ENCODE assay signal across 14 cellular contexts in genomic region chr10:132519382-132520146, GRCh38. TPM values are rescaled to one million over a fixed set of nuclear protein-coding genes. Genes with fewer than 3 reads are reported as not detected.
A peak's percentile ranks its signal among the peaks of the same experiment; 100 is the strongest.
DNase-seq lines count a peak whose midpoint lies in the region; ATAC-seq and TF ChIP-seq lines count a peak whose summit lies in the region.
"Had no signal": no experiment of that assay in that cellular context is flagged by ENCODE, and none has a peak within 500 bp of the region (broad histone marks: within the 10 kb centered on the region; RNA-seq: fewer than 3 reads in every experiment).

No MANE protein-coding gene starts in this region.

- H3K4me1 Mint-ChIP-seq in CD8-positive, alpha-beta T cell (ENCODE audit: low read depth), result peaks cover 2% of the 10 kb centered on the region
- H3K4me1 Mint-ChIP-seq: immature natural killer cell had no signal

- peak overlapping the region; percentile 65 for H3K56ac ChIP-seq in mesendoderm (ENCODE audit: low read length)

- no peaks in the 10 kb centered on the region for H3K36me3 ChIP-seq in HUES64 (ENCODE audit: insufficient read depth, low read length)
- no peaks in the 10 kb centered on the region for H3K36me3 ChIP-seq in esophagus (ENCODE audit: control insufficient read depth in 2 of 2, insufficient read depth in 2 of 2, low read length in 1 of 2)
- H3K36me3 ChIP-seq in mesendoderm (ENCODE audit: control insufficient read depth, insufficient read depth, low read length), result no peaks in the 10 kb centered on the region
- no peaks in the 10 kb centered on the region for H3K36me3 ChIP-seq in thoracic aorta
- no peaks in the 10 kb centered on the region for H3K36me3 ChIP-seq in CD8-positive, alpha-beta T cell (ENCODE audit: insufficient read depth, low read length)
- H3K36me3 ChIP-seq: HAP-1 had no signal

- H2AK5ac ChIP-seq in mesendoderm (ENCODE audit: low read length), result no peak overlapping the region

- no peak overlapping the region for H2BK120ac ChIP-seq in mesendoderm (ENCODE audit: low read depth, low read length)

- H3K79me2 ChIP-seq in mesendoderm (ENCODE audit: control insufficient read depth, insufficient read depth, low read length), result no peaks in the 10 kb centered on the region

- no peak overlapping the region for H3K27ac ChIP-seq in HUES64 (ENCODE audit: low read depth, low read length)
- peak overlapping the region; percentile 77 to 86 for H3K27ac ChIP-seq in esophagus (ENCODE audit: low read depth in 2 of 2, low read length in 1 of 2)
- no peak overlapping the region for H3K27ac ChIP-seq in mesendoderm (ENCODE audit: low read depth, low read length)
- H3K27ac ChIP-seq in thoracic aorta, result peak overlapping the region; percentile 92 to 98
- no peak overlapping the region for H3K27ac ChIP-seq in CD8-positive, alpha-beta T cell (ENCODE audit: low read depth, low read length)

- H3K27ac Mint-ChIP-seq in CD8-positive, alpha-beta T cell, result no peak overlapping the region
- H3K27ac Mint-ChIP-seq: activated T-cell treated with anti-CD3 and anti-CD28 coated beads, Interleukin-2, amount 50 U/mL, for 72 hours; dendritic cell treated with granulocyte-macrophage colony-stimulating factor and Interleukin-4, amounts not matched to agents 40 ng/mL and 50 ng/mL, for 4 days; immature natural killer cell had no signal

- H3K27me3 ChIP-seq in HUES64 (ENCODE audit: insufficient read depth, low read length), result peaks cover 52% of the 10 kb centered on the region
- no peaks in the 10 kb centered on the region for H3K27me3 ChIP-seq in esophagus (ENCODE audit: control insufficient read depth in 1 of 2, insufficient read depth in 2 of 2, low read length in 2 of 2)
- H3K27me3 ChIP-seq in mesendoderm (ENCODE audit: insufficient read depth, low read length, poor library complexity), result no peaks in the 10 kb centered on the region
- H3K27me3 ChIP-seq in thoracic aorta (replicated peaks; ENCODE audit: insufficient read depth), result no peaks in the 10 kb centered on the region
- no peaks in the 10 kb centered on the region for H3K27me3 ChIP-seq in CD8-positive, alpha-beta T cell (ENCODE audit: insufficient read depth, low read length)

- no peak overlapping the region for H3K4me3 Mint-ChIP-seq in CD8-positive, alpha-beta T cell
- H3K4me3 Mint-ChIP-seq: activated T-cell treated with anti-CD3 and anti-CD28 coated beads, Interleukin-2, amount 50 U/mL, for 72 hours; immature natural killer cell had no signal

- peak overlapping the region; percentile 79 for H3K4me2 ChIP-seq in mesendoderm (ENCODE audit: low read length)

- no peaks in the 10 kb centered on the region for H3K79me1 ChIP-seq in mesendoderm (ENCODE audit: low read length)

- no peak overlapping the region for H2BK15ac ChIP-seq in mesendoderm (replicated peaks; ENCODE audit: low read depth)

- H4K8ac ChIP-seq in mesendoderm (ENCODE audit: low read depth, low read length), result no peak overlapping the region

- CTCF ChIA-PET in CD8-positive, alpha-beta T cell (lab: Charles Lee), result no interaction called here

- no peak overlapping the region for H4K5ac ChIP-seq in mesendoderm (ENCODE audit: low read length)

- H2BK5ac ChIP-seq in mesendoderm (ENCODE audit: low read length), result no peak overlapping the region

- peaks cover 5% of the 10 kb centered on the region for H3K27me3 Mint-ChIP-seq in CD8-positive, alpha-beta T cell (ENCODE audit: low read depth)

- H3K9me3 ChIP-seq in HUES64 (ENCODE audit: insufficient read depth, low read depth, low read length), result no peaks in the 10 kb centered on the region
- H3K9me3 ChIP-seq in esophagus (ENCODE audit: control insufficient read depth in 2 of 2, insufficient read depth in 1 of 2, low read depth in 1 of 2, low read length in 1 of 2), result no peaks in the 10 kb centered on the region
- no peaks in the 10 kb centered on the region for H3K9me3 ChIP-seq in thoracic aorta
- no peaks in the 10 kb centered on the region for H3K9me3 ChIP-seq in CD8-positive, alpha-beta T cell (ENCODE audit: low read length)
- H3K9me3 ChIP-seq: HAP-1 had no signal

- H3K4me1 ChIP-seq in HUES64 (ENCODE audit: insufficient read depth, low read length), result peaks cover 25% of the 10 kb centered on the region
- H3K4me1 ChIP-seq in esophagus (ENCODE audit: control insufficient read depth in 2 of 2, insufficient read depth in 2 of 2, low read length in 1 of 2), result peaks cover 27 to 38% of the 10 kb centered on the region in 2 donors
- peaks cover 8% of the 10 kb centered on the region for H3K4me1 ChIP-seq in mesendoderm (ENCODE audit: control insufficient read depth, low read depth, low read length)
- peaks cover 49 to 67% of the 10 kb centered on the region in 2 donors for H3K4me1 ChIP-seq in thoracic aorta (ENCODE audit: control insufficient read depth in 1 of 2, low read depth in 2 of 2)
- H3K4me1 ChIP-seq in CD8-positive, alpha-beta T cell (ENCODE audit: insufficient read depth, low read length), result no peaks in the 10 kb centered on the region

- POLR2A ChIA-PET in CD8-positive, alpha-beta T cell (lab: Charles Lee), result no interaction called here

- no peak overlapping the region for H3K4ac ChIP-seq in mesendoderm (ENCODE audit: low read depth, low read length)

- H3K18ac ChIP-seq in mesendoderm (ENCODE audit: low read length), result no peak overlapping the region

- H3K4me3 ChIP-seq in HUES64 (ENCODE audit: low read length) (peak overlapping the region; percentile 61), esophagus (ENCODE audit: low read depth in 1 of 2, low read length in 2 of 2) (no peak overlapping the region), mesendoderm (ENCODE audit: low read length) (no peak overlapping the region), thoracic aorta (peak overlapping the region; percentile 16)
- no peak overlapping the region for H3K4me3 ChIP-seq in CD8-positive, alpha-beta T cell (ENCODE audit: low read depth, low read length)
- H3K4me3 ChIP-seq: HAP-1 had no signal

- TF ChIP-seq CTCF in thoracic aorta (IDR thresholded peaks at IDR 0.05), result no peak
- no peak for TF ChIP-seq CTCF in CD8-positive, alpha-beta T cell (IDR thresholded peaks at IDR 0.05)

- no peak overlapping the region for H3K9ac ChIP-seq in HUES64 (ENCODE audit: low read depth, low read length)
- H3K9ac ChIP-seq in mesendoderm (ENCODE audit: low read length), result peak overlapping the region; percentile 57

- intact Hi-C loops in CD8-positive, alpha-beta T cell (cut with DNase I, micrococcal nuclease), result no loop called here

- no peaks in the 10 kb centered on the region for H3K9me3 Mint-ChIP-seq in CD8-positive, alpha-beta T cell
- H3K9me3 Mint-ChIP-seq: activated T-cell treated with anti-CD3 and anti-CD28 coated beads, Interleukin-2, amount 50 U/mL, for 72 hours; dendritic cell treated with granulocyte-macrophage colony-stimulating factor and Interleukin-4, amounts not matched to agents 40 ng/mL and 50 ng/mL, for 4 days; immature natural killer cell had no signal

- 71% methylated on average over 29 of the region's 29 CpGs for WGBS in HUES64
- WGBS in esophagus, 2 donors, result 71% methylated on average over 29 of the region's 29 CpGs
- no CpG with 5 or more reads among the region's 29 CpGs for WGBS in mesendoderm (ENCODE audit: extremely low coverage, insufficient coverage, low lambda C conversion rate)

- no peaks in the 10 kb centered on the region for H3K36me3 Mint-ChIP-seq in CD8-positive, alpha-beta T cell
- H3K36me3 Mint-ChIP-seq: immature natural killer cell had no signal

- no peak overlapping the region for H3K23ac ChIP-seq in mesendoderm (ENCODE audit: low read length)

- ATAC-seq in thoracic aorta (ENCODE audit: insufficient number of reproducible peaks, low FRiP score, low read depth), result no peak
- no peak for ATAC-seq in CD8-positive, alpha-beta T cell
- no peak for ATAC-seq in GM19397 (IDR thresholded peaks at IDR 0.05; ENCODE audit: unreplicated experiment)
- ATAC-seq: activated T-cell treated with anti-CD3 and anti-CD28 coated beads, Interleukin-2, amount 50 U/mL, for 72 hours had no signal

- DNase-seq in mesendoderm (peak; percentile 14), thoracic aorta (ENCODE audit: low spot score) (no peak), HuH-7.5 (ENCODE audit: low spot score) (no peak), NCI-H1436 treated with DMSO at 0.1 percent for 48 hours (lab: John Stamatoyannopoulos, UW) (no peak)
- no peak for DNase-seq in CD8-positive, alpha-beta T cell
- DNase-seq: activated T-cell treated with anti-CD3 and anti-CD28 coated beads, Interleukin-2, amount 50 U/mL, for 72 hours; DND-41; immature natural killer cell; NK-92 treated with Interleukin-12 subunit alpha and Interleukin-12 subunit beta, amount 100 ng/mL, for 24 hours had no signal

RNA-seq across cellular contexts. Expression of gene INPP5A, which starts 18.0 kb away (rescaled TPM):
- polyA plus RNA-seq in HUES64 (2013, experiment 1 of 2), result 19.1 TPM
- polyA plus RNA-seq in HUES64 (2013, experiment 2 of 2), result 18.4 TPM
- 10 to 100 TPM in 1 of 2 donors, 1 to 10 TPM in 1; 9.2 to 12.7 TPM for polyA plus RNA-seq in esophagus
- 17.5 TPM for polyA plus RNA-seq in mesendoderm (2013, experiment 1 of 2)
- polyA plus RNA-seq in mesendoderm (2013, experiment 2 of 2), result 18.1 TPM
- 100 to 1,000 TPM; 120 to 142 TPM for total RNA-seq in thoracic aorta
- 10 to 100 TPM; 16.9 to 19.4 TPM for total RNA-seq in CD8-positive, alpha-beta T cell

Comparison
In these comparisons a context has a peak if more than half of its experiments do, and no peak if none do; other contexts are left out.
1. H3K27ac ChIP-seq: peak in esophagus (2 of 2) and thoracic aorta (2 of 2); none in HUES64 (single experiment), mesendoderm (single experiment) and CD8-positive, alpha-beta T cell (single experiment).
2. H3K4me3 ChIP-seq: peak in HUES64 (single experiment) and thoracic aorta (single experiment); none in esophagus (0 of 2), mesendoderm (single experiment) and CD8-positive, alpha-beta T cell (single experiment).
3. RNA of gene INPP5A, which starts 18.0 kb away (total RNA-seq): 120 to 142 TPM in thoracic aorta; 16.9 to 19.4 TPM in CD8-positive, alpha-beta T cell; every median in the first group is over 4 times any median in the second.